8 cellular contexts compared by ENCODE assay signal in the genomic region with DNA sequence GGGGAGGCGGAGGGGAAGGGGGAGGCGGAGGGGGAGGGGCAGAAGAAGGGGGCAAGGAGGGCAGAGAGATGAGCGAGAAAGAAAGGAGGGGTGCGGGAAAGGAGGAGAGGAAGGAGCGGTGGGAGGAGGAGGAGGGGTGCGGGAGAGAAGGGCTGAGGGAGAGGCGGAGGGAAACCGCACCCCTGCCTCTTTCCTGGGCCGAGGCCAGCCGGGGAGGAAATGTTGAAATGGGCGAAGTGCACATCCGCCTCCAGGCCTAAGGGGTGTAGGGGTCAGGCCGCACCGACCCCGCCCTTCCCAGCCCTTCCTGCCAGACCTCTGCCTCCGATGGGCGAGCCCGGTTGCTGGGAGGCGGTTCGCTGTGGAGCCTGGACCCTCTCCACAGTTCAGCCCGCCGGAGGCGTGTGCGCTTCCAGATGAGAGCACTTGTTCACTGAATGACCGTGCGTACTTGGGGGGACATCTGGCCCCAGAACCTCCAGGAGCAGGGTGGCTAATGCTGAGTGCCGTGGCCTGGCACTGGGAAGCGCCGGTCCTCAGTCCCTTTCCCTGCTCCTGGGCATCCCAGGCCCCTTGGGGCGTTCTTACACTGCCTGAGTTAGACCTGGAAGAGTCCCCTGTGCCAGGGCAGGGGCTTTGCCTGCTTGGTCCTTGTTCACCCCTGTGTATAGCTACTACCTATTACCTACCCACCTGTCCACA.
A peak's percentile ranks its signal among the peaks of the same experiment; 100 is the strongest.
DNase-seq lines count a peak whose midpoint lies in the region; ATAC-seq and TF ChIP-seq lines count a peak whose summit lies in the region.

No MANE protein-coding gene starts in this region.

- H3K4me1 ChIP-seq in left lung = peaks cover 7 to 66% of the 10 kb centered on the region in 2 donors

- H3K4me3 ChIP-seq in GM12865 (ENCODE audit: low read depth, low read length) (peak overlapping the region; percentile 67), H7 (ENCODE audit: insufficient read depth, low read depth, low read length) (peak overlapping the region; percentile 67), MG63 (no peak overlapping the region), left lung (peak overlapping the region; percentile 60 to 62)

- no peaks in the 10 kb centered on the region for H3K36me3 ChIP-seq in H7 (replicated peaks; ENCODE audit: control insufficient read depth, insufficient read depth, low read length)
- no peaks in the 10 kb centered on the region for H3K36me3 ChIP-seq in MG63
- no peaks in the 10 kb centered on the region for H3K36me3 ChIP-seq in left lung

- H3K27me3 ChIP-seq in H7 (ENCODE audit: control insufficient read depth, insufficient read depth, low read length) (peaks cover 5% of the 10 kb centered on the region), MG63 (no peaks in the 10 kb centered on the region), left lung (no peaks in the 10 kb centered on the region)

- intact Hi-C loops in left lung (cut with DNase I) = loop anchor here in 1 of 2 donors (10.0 kb wide), 1 partner anchor 218 kb away; no protein-coding TSS in a partner anchor

- H3K9me3 ChIP-seq in MG63 (no peaks in the 10 kb centered on the region), left lung (peaks cover 0 to 2% of the 10 kb centered on the region in 2 donors)

- TF ChIP-seq CTCF in GM12865 (IDR thresholded peaks at IDR 0.05; ENCODE audit: insufficient read depth, low read depth, low read length, missing control alignments) (no peak), left lung (IDR thresholded peaks at IDR 0.05) (no peak)

- peak; percentile 95 for DNase-seq in GM12865 (ENCODE audit: low read depth)
- no peak for DNase-seq in H7
- peak; percentile 72 for DNase-seq in MG63
- peak; percentile 38 for DNase-seq in T-helper 22 cell (ENCODE audit: low read depth)
- peak; percentile 95 to 98 for DNase-seq in left lung
- DNase-seq in stimulated activated CD8-positive, alpha-beta memory T cell treated with anti-CD3 and anti-CD28 coated beads, Interleukin-12 subunit alpha, Interleukin-12 subunit beta, amount 100 ng/mL, for 4 hours (ENCODE audit: low read depth) = peak; percentile 21
- DNase-seq in NCI-H1930 (lab: John Stamatoyannopoulos, UW) = no peak

- H3K27ac ChIP-seq in cingulate gyrus (ENCODE audit: low read depth, low read length) (peak overlapping the region; percentile 54), left lung (peak overlapping the region; percentile 98 to 100)

- peak; percentile 79 for ATAC-seq in left lung

Comparison
In these comparisons a context has a peak if more than half of its experiments do, and no peak if none do; other contexts are left out.
1. DNase-seq: peak in GM12865 (single experiment), MG63 (single experiment), T-helper 22 cell (single experiment), left lung (2 of 2) and stimulated activated CD8-positive, alpha-beta memory T cell treated with anti-CD3 and anti-CD28 coated beads, Interleukin-12 subunit alpha, Interleukin-12 subunit beta, amount 100 ng/mL, for 4 hours (single experiment); none in H7 (single experiment) and NCI-H1930 (0 of 2).